18 cellular contexts compared by ENCODE assay signal in the genomic region with DNA sequence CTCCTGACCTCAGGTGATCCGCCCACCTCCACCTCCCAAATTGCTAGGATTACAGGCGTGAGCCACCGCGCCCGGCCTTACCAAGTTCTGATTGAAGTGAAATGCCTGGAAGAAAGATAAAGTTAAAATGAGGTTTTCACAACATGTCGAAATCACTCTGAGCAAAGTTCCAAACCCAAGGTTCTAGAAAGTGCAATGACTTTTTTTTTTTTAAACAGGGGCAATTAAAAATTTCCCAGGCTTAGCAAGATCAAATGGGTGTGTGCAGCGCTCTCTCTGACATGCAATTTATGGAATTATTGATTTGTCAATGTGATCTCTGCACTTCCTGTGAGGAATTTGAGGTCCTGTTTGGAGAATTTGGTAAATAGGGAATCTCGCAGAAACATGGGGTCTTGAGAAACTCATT. TPM values are rescaled to one million over a fixed set of nuclear protein-coding genes. Genes with fewer than 3 reads are reported as not detected.
A peak's percentile ranks its signal among the peaks of the same experiment; 100 is the strongest.
DNase-seq lines count a peak whose midpoint lies in the region; ATAC-seq and TF ChIP-seq lines count a peak whose summit lies in the region.
"Had no signal": no experiment of that assay in that cellular context is flagged by ENCODE, and none has a peak within 500 bp of the region (broad histone marks: within the 10 kb centered on the region; RNA-seq: fewer than 3 reads in every experiment).

No MANE protein-coding gene starts in this region.

- H3K27ac ChIP-seq in Peyer's patch = peak overlapping the region in 3 of 4 donors; percentile 58 to 74 (median 73)
- H3K27ac ChIP-seq in right lobe of liver = peak overlapping the region; percentile 25 to 72 (median 57)
- peak overlapping the region; percentile 75 to 82 (median 76) for H3K27ac ChIP-seq in transverse colon
- H3K27ac ChIP-seq in suprapubic skin = no peak overlapping the region
- H3K27ac ChIP-seq: C4-2B, HL-60 had no signal

- DNase-seq in Peyer's patch = peak in 1 of 3 donors; percentile 62
- no peak for DNase-seq in left colon
- no peak for DNase-seq in right lobe of liver
- peak; percentile 56 for DNase-seq in transverse colon
- DNase-seq in stimulated activated effector memory CD8-positive, alpha-beta T cell treated with anti-CD3 and anti-CD28 coated beads, Interleukin-12 subunit alpha, Interleukin-12 subunit beta, amount 100 ng/mL, for 72 hours (ENCODE audit: low spot score in 2 of 2) = no peak
- no peak for DNase-seq in suprapubic skin (ENCODE audit: low spot score in 2 of 2)
- no peak for DNase-seq in activated T-cell treated with anti-CD3 and anti-CD28 coated beads, Interleukin-2, amount 50 U/mL, for 1 hour
- DNase-seq: AML-193; CD4-positive, alpha-beta T cell; DMS153; DMS79; GDM1; HCEC 1CT; IMR-90 had no signal

- no peaks in the 10 kb centered on the region for H3K9me3 ChIP-seq in Peyer's patch
- no peaks in the 10 kb centered on the region for H3K9me3 ChIP-seq in right lobe of liver
- H3K9me3 ChIP-seq in transverse colon = no peaks in the 10 kb centered on the region
- H3K9me3 ChIP-seq in suprapubic skin = no peaks in the 10 kb centered on the region

- intact Hi-C loops in left colon (cut with DNase I, micrococcal nuclease) (no loop called here), right lobe of liver (cut with DNase I) (no loop called here), transverse colon (cut with DNase I; ENCODE audit: low total_unique reads) (no loop called here)

- H3K4me3 ChIP-seq in Peyer's patch = no peak overlapping the region
- H3K4me3 ChIP-seq in right lobe of liver = no peak overlapping the region
- H3K4me3 ChIP-seq in transverse colon = no peak overlapping the region
- H3K4me3 ChIP-seq in suprapubic skin = no peak overlapping the region
- H3K4me3 ChIP-seq: GM23338 had no signal

- no peak for TF ChIP-seq CTCF in Peyer's patch (IDR thresholded peaks at IDR 0.05)
- TF ChIP-seq CTCF in right lobe of liver (IDR thresholded peaks at IDR 0.05) = no peak
- no peak for TF ChIP-seq CTCF in transverse colon (IDR thresholded peaks at IDR 0.05)
- TF ChIP-seq CTCF in suprapubic skin (IDR thresholded peaks at IDR 0.05) = no peak

- H3K9me3 Mint-ChIP-seq in stimulated activated effector memory CD8-positive, alpha-beta T cell treated with anti-CD3 and anti-CD28 coated beads, Interleukin-12 subunit alpha, Interleukin-12 subunit beta, amount 100 ng/mL, for 72 hours = no peaks in the 10 kb centered on the region
- H3K9me3 Mint-ChIP-seq: CD4-positive, alpha-beta T cell; GM23338 had no signal

- peaks cover 15% of the 10 kb centered on the region for H3K4me1 Mint-ChIP-seq in stimulated activated effector memory CD8-positive, alpha-beta T cell treated with anti-CD3 and anti-CD28 coated beads, Interleukin-12 subunit alpha, Interleukin-12 subunit beta, amount 100 ng/mL, for 72 hours

- no peak overlapping the region for H3K27ac Mint-ChIP-seq in stimulated activated effector memory CD8-positive, alpha-beta T cell treated with anti-CD3 and anti-CD28 coated beads, Interleukin-12 subunit alpha, Interleukin-12 subunit beta, amount 100 ng/mL, for 72 hours
- H3K27ac Mint-ChIP-seq: CD4-positive, alpha-beta T cell; GM23338 had no signal

- H3K27me3 ChIP-seq in Peyer's patch (no peaks in the 10 kb centered on the region), right lobe of liver (no peaks in the 10 kb centered on the region), transverse colon (no peaks in the 10 kb centered on the region), suprapubic skin (no peaks in the 10 kb centered on the region)

- peak; percentile 66 for ATAC-seq in left colon
- ATAC-seq in right lobe of liver = peak; percentile 21 to 38 (median 32)
- ATAC-seq in stimulated activated effector memory CD8-positive, alpha-beta T cell treated with anti-CD3 and anti-CD28 coated beads, Interleukin-12 subunit alpha, Interleukin-12 subunit beta, amount 100 ng/mL, for 72 hours = no peak
- ATAC-seq: GM23338 had no signal

- 33% methylated on average over 8 of the region's 8 CpGs for WGBS in right lobe of liver (ENCODE audit: insufficient coverage, low coverage, low lambda C conversion rate, missing lambda C conversion rate)
- WGBS in transverse colon (ENCODE audit: low coverage in 1 of 2), 2 donors = 58 to 67% methylated on average over 3 to 8 of the region's 8 CpGs
- 86% methylated on average over 8 of the region's 8 CpGs for WGBS in suprapubic skin

- no peak for TF ChIP-seq EP300 in transverse colon (IDR thresholded peaks at IDR 0.05; ENCODE audit: low read depth)
- no peak for TF ChIP-seq EP300 in suprapubic skin (IDR thresholded peaks at IDR 0.05)

- no peak overlapping the region for H3K4me3 Mint-ChIP-seq in stimulated activated effector memory CD8-positive, alpha-beta T cell treated with anti-CD3 and anti-CD28 coated beads, Interleukin-12 subunit alpha, Interleukin-12 subunit beta, amount 100 ng/mL, for 72 hours
- H3K4me3 Mint-ChIP-seq: CD4-positive, alpha-beta T cell; GM23338 had no signal

- peaks cover 0 to 15% (median 2%) of the 10 kb centered on the region in 4 donors for H3K4me1 ChIP-seq in Peyer's patch
- peaks cover 0 to 24% (median 9%) of the 10 kb centered on the region in 4 donors for H3K4me1 ChIP-seq in right lobe of liver
- H3K4me1 ChIP-seq in transverse colon = peaks cover 0 to 36% (median 15%) of the 10 kb centered on the region in 4 donors
- H3K4me1 ChIP-seq in suprapubic skin = peaks cover 14% of the 10 kb centered on the region

- in situ Hi-C loops in transverse colon (cut with MboI; ENCODE audit: low pct_ligation_motif_present in 1 of 4, low pct_unique_long_range_greater_than_20kb in 1 of 4, low sequenced_read_pairs in 3 of 4) = loop anchor here in 1 of 4 donors (25.0 kb wide), 1 partner anchor 149 kb away; the partner anchor contains the start of gene EEF2

- no peaks in the 10 kb centered on the region for H3K36me3 ChIP-seq in Peyer's patch
- no peaks in the 10 kb centered on the region for H3K36me3 ChIP-seq in right lobe of liver
- H3K36me3 ChIP-seq in transverse colon = no peaks in the 10 kb centered on the region
- no peaks in the 10 kb centered on the region for H3K36me3 ChIP-seq in suprapubic skin

- peak in 1 of 2 donors; percentile 46 for TF ChIP-seq POLR2A in Peyer's patch (IDR thresholded peaks at IDR 0.05)
- TF ChIP-seq POLR2A in right lobe of liver (IDR thresholded peaks at IDR 0.05) = peak; percentile 25
- TF ChIP-seq POLR2A in transverse colon (IDR thresholded peaks at IDR 0.05) = no peak
- no peak for TF ChIP-seq POLR2A in suprapubic skin (IDR thresholded peaks at IDR 0.05)

- no peaks in the 10 kb centered on the region for H3K36me3 Mint-ChIP-seq in stimulated activated effector memory CD8-positive, alpha-beta T cell treated with anti-CD3 and anti-CD28 coated beads, Interleukin-12 subunit alpha, Interleukin-12 subunit beta, amount 100 ng/mL, for 72 hours

RNA-seq across cellular contexts. Expression of gene MAP2K2, which starts 12.8 kb away (rescaled TPM):
- 100 to 1,000 TPM; 168 to 283 (median 220) TPM for total RNA-seq in Peyer's patch
- 100 to 1,000 TPM; 208 to 229 TPM for total RNA-seq in left colon
- 10 to 100 TPM; 50.2 to 75.7 (median 59.8) TPM for total RNA-seq in right lobe of liver
- 100 to 1,000 TPM; 136 to 199 (median 195) TPM for total RNA-seq in transverse colon
- 100 to 1,000 TPM in 1 of 4 donors, 10 to 100 TPM in 3; 88.0 to 103 (median 95.0) TPM for total RNA-seq in suprapubic skin

RNA-seq across cellular contexts. Expression of gene CREB3L3, which starts 16.7 kb away (rescaled TPM):
- total RNA-seq in Peyer's patch (100 to 1,000 TPM in 3 of 4 donors, 10 to 100 TPM in 1; 45.4 to 528 (median 270) TPM), left colon (1 to 10 TPM; 6.7 to 7.0 TPM), right lobe of liver (100 to 1,000 TPM in 4 of 6 experiments, 10 to 100 TPM in 2; 50.5 to 368 (median 199) TPM), transverse colon (10 to 100 TPM in 1 of 4 donors, 1 to 10 TPM in 2, not detected in 1; 1.1 to 16.4 (median 2.3) TPM), suprapubic skin (under 1 TPM in 1 of 4 donors, not detected in 3; 0.64 TPM)
- total RNA-seq: GM23338, HT1080, IMR-90 had no signal

RNA-seq across cellular contexts. Expression of gene SIRT6, which starts 45.7 kb away (rescaled TPM):
- total RNA-seq in Peyer's patch (100 to 1,000 TPM in 1 of 4 donors, 10 to 100 TPM in 3; 55.3 to 115 (median 84.9) TPM), left colon (100 to 1,000 TPM in 1 of 2 donors, 10 to 100 TPM in 1; 96.1 to 149 TPM), right lobe of liver (10 to 100 TPM in 3 of 6 experiments, 1 to 10 TPM in 3; 7.9 to 21.6 (median 10.0) TPM), transverse colon (100 to 1,000 TPM; 141 to 215 (median 194) TPM), suprapubic skin (10 to 100 TPM; 28.1 to 45.7 (median 31.8) TPM)

RNA-seq across cellular contexts. Expression of gene ANKRD24, which starts 45.8 kb away (rescaled TPM):
- total RNA-seq in Peyer's patch (1 to 10 TPM in 3 of 4 donors, under 1 TPM in 1; 0.83 to 3.9 (median 1.6) TPM), left colon (1 to 10 TPM; 1.0 to 1.1 TPM), right lobe of liver (1 to 10 TPM; 1.2 to 4.8 (median 2.7) TPM), transverse colon (1 to 10 TPM; 1.2 to 6.4 (median 2.1) TPM), suprapubic skin (under 1 TPM; 0.44 to 0.87 (median 0.54) TPM)
